Comparison of ENCODE assay signal across 1 cellular context in genomic region chr18:50287441-50288347, GRCh38.
TF ChIP-seq lines count a peak whose summit lies in the region.

TSS of gene CXXC1 (minus strand) at chr18:50287692. CDS start at chr18:50287589, 103 bp downstream.

TF ChIP-seq in GM12878, 131 proteins besides CTCF, POLR2A, EP300 and RAD21 (continued from another document):
- TF ChIP-seq LARP7 (IDR thresholded peaks at IDR 0.05) (no peak; the same call in 1 of the 2 replicates), DPF2 (IDR thresholded peaks at IDR 0.05) (no peak; the same call in 1 of the 2 replicates), EGR1 (IDR thresholded peaks at IDR 0.05; ENCODE audit: borderline replicate concordance in 1 of 2, low read depth in 2 of 2, low read length in 2 of 2) (0 out of 3 replicates have a peak, but pooled peaks of 1 of the 2 experiments have one; percentile 20), SPI1 (IDR thresholded peaks at IDR 0.05; ENCODE audit: borderline replicate concordance, insufficient read depth, low read depth, low read length) (peak; percentile 6; the same call in 1 of the 2 replicates)
